In the genomic region with DNA sequence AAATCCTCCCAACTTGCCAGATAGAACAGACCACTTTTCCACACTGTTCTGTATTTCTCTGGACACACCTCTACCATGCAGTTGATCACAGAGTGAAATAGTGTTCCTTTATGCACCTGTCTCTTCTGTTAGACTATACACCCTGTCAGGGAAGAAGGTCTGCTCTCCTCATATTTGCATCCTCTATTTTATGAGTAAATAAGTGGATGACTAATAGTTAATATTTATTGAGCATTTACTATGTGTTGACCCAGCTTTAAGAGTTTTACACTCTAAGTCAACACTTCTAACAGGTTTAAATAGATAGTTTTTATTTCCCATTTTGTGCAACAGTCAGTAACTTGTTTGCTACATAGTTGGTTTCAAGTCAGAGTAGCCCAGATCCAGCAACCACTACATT, we compare ENCODE assay signal across 17 cellular contexts.
"Had no signal": no experiment of that assay in that cellular context is flagged by ENCODE, and none has a peak within 500 bp of the region (broad histone marks: within the 10 kb centered on the region; RNA-seq: fewer than 3 reads in every experiment).

No MANE protein-coding gene starts in this region.

- H3K27me3 ChIP-seq: MG63 had no signal

- H3K9me3 ChIP-seq: MG63, SK-N-SH had no signal

- H3K4me3 ChIP-seq: MG63 had no signal

- ATAC-seq: Panc1, T-cell had no signal

- DNase-seq: KBM-7, MG63, NCI-H1092 treated with DMSO at 0.1 percent for 48 hours, NCI-H1436, NCI-H187, NCI-H2029, NCI-H2081 treated with DMSO at 0.1 percent for 48 hours, NCI-H2171 treated with DMSO at 0.1 percent for 48 hours, NCI-H345, NCI-H446 treated with DMSO at 0.1 percent for 48 hours, NCI-H510A treated with DMSO at 0.1 percent for 48 hours, NCI-H526, SHP77, SK-N-SH, T-cell had no signal

- H3K36me3 ChIP-seq: MG63 had no signal

- H3K27ac ChIP-seq: RWPE1 had no signal
